8 cellular contexts compared by ENCODE assay signal in the genomic region with DNA sequence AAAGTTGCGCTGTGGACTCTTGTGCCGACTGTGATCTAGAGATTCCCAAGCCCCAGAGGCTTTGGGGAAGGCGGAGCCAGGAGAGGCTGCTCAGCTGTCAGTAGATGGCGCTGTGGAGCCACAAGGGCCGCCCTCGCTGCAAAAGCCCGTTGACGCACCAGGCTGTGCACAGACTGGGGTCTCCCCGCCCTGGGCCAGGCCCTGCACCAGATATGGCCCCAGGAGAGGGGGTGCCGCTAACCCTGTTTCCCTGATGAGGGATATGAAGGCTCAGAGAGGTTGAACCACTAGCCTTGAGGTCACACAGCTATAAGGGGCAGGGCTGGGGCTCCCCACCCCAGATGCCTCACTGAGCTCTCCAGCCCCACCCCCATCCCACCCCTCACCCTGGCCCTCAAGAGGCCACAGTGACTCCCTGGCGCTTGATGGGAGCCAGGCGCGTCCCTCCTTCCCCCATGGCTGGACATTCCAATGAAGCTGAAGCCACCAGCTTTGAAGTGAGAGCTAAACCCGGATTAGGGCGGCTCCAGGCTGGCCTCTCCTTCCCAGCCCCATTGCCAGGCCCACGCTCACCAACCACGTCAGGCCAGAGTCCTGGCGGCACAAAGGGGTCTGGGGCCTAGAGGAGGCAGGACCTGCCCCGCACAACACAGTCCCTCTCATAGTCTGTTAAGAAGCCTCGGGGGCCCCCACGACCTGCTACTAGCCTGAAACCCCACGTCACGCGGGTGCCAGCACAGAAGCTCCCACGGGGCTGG. TPM values are rescaled to one million over a fixed set of nuclear protein-coding genes. Genes with fewer than 3 reads are reported as not detected.
DNase-seq lines count a peak whose midpoint lies in the region; ATAC-seq and TF ChIP-seq lines count a peak whose summit lies in the region.

No MANE protein-coding gene starts in this region.

- no peak overlapping the region for H3K4me3 ChIP-seq in lower lobe of right lung

- H3K9me3 Mint-ChIP-seq in activated CD4-positive, alpha-beta T cell treated with anti-CD3 and anti-CD28 coated beads, Interleukin-2, amount 10 ng/mL, durations not matched to agents 7 days and 5 days: no peaks in the 10 kb centered on the region

- no peaks in the 10 kb centered on the region for H3K27me3 Mint-ChIP-seq in activated CD4-positive, alpha-beta T cell treated with anti-CD3 and anti-CD28 coated beads, Interleukin-2, amount 10 ng/mL, durations not matched to agents 7 days and 5 days

- no peaks in the 10 kb centered on the region for H3K4me1 Mint-ChIP-seq in activated CD4-positive, alpha-beta T cell treated with anti-CD3 and anti-CD28 coated beads, Interleukin-2, amount 10 ng/mL, durations not matched to agents 7 days and 5 days

- CTCF ChIA-PET in activated CD4-positive, alpha-beta T cell treated with anti-CD3 and anti-CD28 coated beads, Interleukin-2, amount 10 ng/mL, durations not matched to agents 7 days and 5 days (lab: Charles Lee): interaction anchor here (0.6 to 1.5 kb wide), 6 partner anchors 12 to 668 kb away, joined by 3 to 4 read pairs (median 4); a partner anchor contains a TSS

- H3K4me1 ChIP-seq in lower lobe of right lung: peaks cover 11% of the 10 kb centered on the region

- peak; percentile 99 for TF ChIP-seq CTCF in C4-2B (conservative IDR thresholded peaks at IDR 0.05)
- peak; percentile 94 for TF ChIP-seq CTCF in lower lobe of right lung (IDR thresholded peaks at IDR 0.05)

- peak; percentile 71 for DNase-seq in H4 (ENCODE audit: low spot score)
- peak; percentile 71 for DNase-seq in NCI-H460 (ENCODE audit: extremely low read depth, low read depth)
- DNase-seq in activated CD4-positive, alpha-beta T cell treated with anti-CD3 and anti-CD28 coated beads, Interleukin-2, amount 10 ng/mL, durations not matched to agents 7 days and 5 days: peak; percentile 76
- DNase-seq in dermis blood vessel endothelial cell: peak; percentile 86
- peak; percentile 83 for DNase-seq in lower lobe of right lung
- peak; percentile 45 to 69 (median 64) for DNase-seq in stimulated activated CD4-positive, alpha-beta T cell treated with anti-CD3 and anti-CD28 coated beads, TNF-alpha, amount 100 ng/mL, for 48 hours (ENCODE audit: low read depth in 3 of 3)

- POLR2A ChIA-PET in activated CD4-positive, alpha-beta T cell treated with anti-CD3 and anti-CD28 coated beads, Interleukin-2, amount 10 ng/mL, durations not matched to agents 7 days and 5 days (lab: Charles Lee): no interaction called here

- no peaks in the 10 kb centered on the region for H3K36me3 Mint-ChIP-seq in activated CD4-positive, alpha-beta T cell treated with anti-CD3 and anti-CD28 coated beads, Interleukin-2, amount 10 ng/mL, durations not matched to agents 7 days and 5 days (ENCODE audit: low read depth)

- peaks cover 3% of the 10 kb centered on the region for H3K27me3 ChIP-seq in lower lobe of right lung (ENCODE audit: low read depth)

- H3K9me3 ChIP-seq in lower lobe of right lung: no peaks in the 10 kb centered on the region

- no peak overlapping the region for H3K27ac ChIP-seq in C4-2B
- no peak overlapping the region for H3K27ac ChIP-seq in lower lobe of right lung

- H3K27ac Mint-ChIP-seq in activated CD4-positive, alpha-beta T cell treated with anti-CD3 and anti-CD28 coated beads, Interleukin-2, amount 10 ng/mL, durations not matched to agents 7 days and 5 days: no peak overlapping the region

- ATAC-seq in lower lobe of right lung: peak; percentile 79 to 86
- no peak for ATAC-seq in GM21367 (IDR thresholded peaks at IDR 0.05; ENCODE audit: unreplicated experiment)

- intact Hi-C loops in lower lobe of right lung (cut with DNase I): no loop called here

- no peaks in the 10 kb centered on the region for H3K36me3 ChIP-seq in lower lobe of right lung

- H3K4me3 Mint-ChIP-seq in activated CD4-positive, alpha-beta T cell treated with anti-CD3 and anti-CD28 coated beads, Interleukin-2, amount 10 ng/mL, durations not matched to agents 7 days and 5 days: no peak overlapping the region

RNA-seq across cellular contexts. Expression of a gene that starts 26.4 kb away (rescaled TPM):
- not detected in 2 replicates for total RNA-seq in H4 (2014; rRNA removed; shearing (Covaris generic))
- not detected in 2 replicates for total RNA-seq in NCI-H460 (2014; rRNA removed; shearing (Covaris generic))
- polyA plus RNA-seq in NCI-H460 (2014; cell fraction: nucleus; rRNA removed): not detected in 2 replicates
- not detected for total RNA-seq in activated CD4-positive, alpha-beta T cell treated with anti-CD3 and anti-CD28 coated beads, Interleukin-2, amount 10 ng/mL, durations not matched to agents 7 days and 5 days
- total RNA-seq in dermis blood vessel endothelial cell (not detected in 2 replicates), lower lobe of right lung (not detected)
